8 cellular contexts compared by ENCODE assay signal in the genomic region with DNA sequence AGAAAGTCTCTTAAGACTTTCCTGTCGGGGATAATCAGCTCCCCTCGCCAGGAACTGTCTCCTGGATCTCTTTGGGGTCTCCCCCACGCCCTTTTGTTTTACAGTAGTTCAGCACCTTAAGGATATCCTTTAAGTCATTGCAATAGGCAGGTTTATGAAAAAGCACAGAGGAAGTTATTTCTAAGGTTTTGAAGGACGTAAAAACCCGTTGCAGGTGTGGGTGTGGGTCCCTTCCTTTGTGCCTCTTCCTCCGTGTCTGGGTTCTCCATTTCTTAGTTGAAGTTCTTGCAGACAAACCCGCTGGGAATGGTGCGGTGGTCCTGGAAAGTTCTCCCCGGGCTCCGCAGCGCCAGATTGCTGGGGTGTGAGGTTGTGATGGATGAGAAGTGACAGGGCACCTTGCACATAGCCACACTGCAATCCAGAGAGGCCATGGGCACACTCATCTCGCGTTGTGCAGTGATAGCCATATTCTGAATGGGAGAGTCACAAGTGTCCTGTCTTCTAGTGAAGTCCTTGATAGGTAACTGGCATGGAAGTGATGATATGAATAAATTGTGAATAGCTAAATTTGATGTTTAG.
DNase-seq lines count a peak whose midpoint lies in the region; ATAC-seq and TF ChIP-seq lines count a peak whose summit lies in the region.

No MANE protein-coding gene starts in this region.

- no peak for ATAC-seq in HG03095 (IDR thresholded peaks at IDR 0.05; ENCODE audit: unreplicated experiment)
- ATAC-seq in HG03442 (IDR thresholded peaks at IDR 0.05; ENCODE audit: unreplicated experiment), result no peak
- ATAC-seq in HG02642 (IDR thresholded peaks at IDR 0.05; ENCODE audit: poor library complexity, unreplicated experiment), result no peak

- H3K4me2 ChIP-seq in osteoblast (ENCODE audit: insufficient read depth, low read length), result peak overlapping the region; percentile 93

- peaks cover 48% of the 10 kb centered on the region for H3K79me2 ChIP-seq in osteoblast (ENCODE audit: insufficient read depth, low read length)

- H4K20me1 ChIP-seq in osteoblast (ENCODE audit: insufficient read depth, low read length), result peaks cover 28% of the 10 kb centered on the region

- peaks cover 29% of the 10 kb centered on the region for H3K36me3 ChIP-seq in SJCRH30
- no peaks in the 10 kb centered on the region for H3K36me3 ChIP-seq in osteoblast (ENCODE audit: insufficient read depth, low read length)

- DNase-seq in NCI-H2227 (lab: John Stamatoyannopoulos, UW; ENCODE audit: unreplicated experiment) (peak; percentile 12), NCI-H2227 treated with DMSO at 0.1 percent for 48 hours (lab: John Stamatoyannopoulos, UW) (no peak), SJCRH30 (peak in 1 of 2 experiments; percentile 29), epithelial cell of prostate (ENCODE audit: low read depth, low spot score) (no peak), osteoblast (ENCODE audit: insufficient read length, low spot score, missing footprints) (no peak)

- H2AFZ ChIP-seq in osteoblast (ENCODE audit: low read length), result peak overlapping the region; percentile 86

- H3K4me1 ChIP-seq in SJCRH30 (peaks cover 4% of the 10 kb centered on the region), osteoblast (ENCODE audit: insufficient read depth, low read length) (peaks cover 14% of the 10 kb centered on the region)

- peak overlapping the region; percentile 89 for H3K27ac ChIP-seq in SJCRH30
- H3K27ac ChIP-seq in epithelial cell of prostate, result peak overlapping the region; percentile 89
- peak overlapping the region; percentile 66 for H3K27ac ChIP-seq in osteoblast (ENCODE audit: low read depth, low read length)

- TF ChIP-seq CTCF in osteoblast (IDR thresholded peaks at IDR 0.05; ENCODE audit: extremely low read depth, low read depth, low read length), result no peak

- H3K9me3 ChIP-seq in SJCRH30 (replicated peaks) (0 out of 2 replicates have a peak, but pooled peaks cover 4% of the 10 kb centered on the region), osteoblast (ENCODE audit: low read depth, low read length) (no peaks in the 10 kb centered on the region)

- no peaks in the 10 kb centered on the region for H3K27me3 ChIP-seq in SJCRH30
- H3K27me3 ChIP-seq in osteoblast (ENCODE audit: insufficient read depth, low read length), result no peaks in the 10 kb centered on the region

- peak overlapping the region; percentile 81 for H3K4me3 ChIP-seq in SJCRH30
- H3K4me3 ChIP-seq in osteoblast (ENCODE audit: insufficient read depth, low read length), result peak overlapping the region; percentile 89
